Comparison of ENCODE assay signal across 25 cellular contexts in genomic region chr18:78526275-78526674, GRCh38.
"Had no signal": no experiment of that assay in that cellular context is flagged by ENCODE, and none has a peak within 500 bp of the region (broad histone marks: within the 10 kb centered on the region; RNA-seq: fewer than 3 reads in every experiment).

No MANE protein-coding gene starts in this region.

- H3K9me3 ChIP-seq: pancreas, prostate gland, sigmoid colon, tibial nerve, uterus had no signal

- H3K4me3 Mint-ChIP-seq: naive thymus-derived CD4-positive, alpha-beta T cell; natural killer cell treated with Interleukin-12 subunit alpha and Interleukin-12 subunit beta and Interleukin-15 and Interleukin-18, amount 100 ng/mL, for 72 hours; stimulated activated effector memory CD8-positive, alpha-beta T cell treated with anti-CD3 and anti-CD28 coated beads, Interleukin-12 subunit alpha, Interleukin-12 subunit beta, amount 100 ng/mL, for 72 hours; stimulated activated naive CD8-positive, alpha-beta T cell treated with anti-CD3 and anti-CD28 coated beads, Interleukin-15, amount 100 ng/mL, for 72 hours; type B pancreatic cell had no signal

- H3K27me3 ChIP-seq: hepatocyte, tibial nerve, uterus had no signal

- H3K36me3 Mint-ChIP-seq: naive thymus-derived CD4-positive, alpha-beta T cell; natural killer cell treated with Interleukin-12 subunit alpha and Interleukin-12 subunit beta and Interleukin-15 and Interleukin-18, amount 100 ng/mL, for 72 hours; stimulated activated effector memory CD8-positive, alpha-beta T cell treated with anti-CD3 and anti-CD28 coated beads, Interleukin-12 subunit alpha, Interleukin-12 subunit beta, amount 100 ng/mL, for 72 hours; type B pancreatic cell had no signal

- H3K9me3 Mint-ChIP-seq: natural killer cell treated with Interleukin-12 subunit alpha and Interleukin-12 subunit beta and Interleukin-15 and Interleukin-18, amount 100 ng/mL, for 72 hours; stimulated activated effector memory CD8-positive, alpha-beta T cell treated with anti-CD3 and anti-CD28 coated beads, Interleukin-12 subunit alpha, Interleukin-12 subunit beta, amount 100 ng/mL, for 72 hours; stimulated activated naive CD8-positive, alpha-beta T cell treated with anti-CD3 and anti-CD28 coated beads, Interleukin-15, amount 100 ng/mL, for 72 hours; type B pancreatic cell had no signal

- H3K36me3 ChIP-seq: pancreas, prostate gland, sigmoid colon, spleen, tibial nerve, uterus had no signal

- DNase-seq: kidney glomerular epithelial cell; left cardiac atrium; mesendoderm; mucosa of descending colon; naive thymus-derived CD4-positive, alpha-beta T cell; nucleus accumbens; pancreas; retina; right cardiac atrium; sigmoid colon; small intestine; spleen; stimulated activated CD4-positive, alpha-beta T cell treated with anti-CD3 and anti-CD28 coated beads, Interleukin-4, amount 100 ng/mL, for 24 hours; stimulated activated naive CD4-positive, alpha-beta T cell treated with Interleukin-2 at 50 U/mL for 16 hours; stimulated activated naive CD8-positive, alpha-beta T cell treated with anti-CD3 and anti-CD28 coated beads, Interleukin-15, amount 100 ng/mL, for 72 hours; substantia nigra; uterus had no signal

- ATAC-seq: left lobe of liver; mucosa of descending colon; naive thymus-derived CD4-positive, alpha-beta T cell; natural killer cell treated with Interleukin-12 subunit alpha and Interleukin-12 subunit beta and Interleukin-15 and Interleukin-18, amount 100 ng/mL, for 72 hours; stimulated activated effector memory CD8-positive, alpha-beta T cell treated with anti-CD3 and anti-CD28 coated beads, Interleukin-12 subunit alpha, Interleukin-12 subunit beta, amount 100 ng/mL, for 72 hours; stimulated activated naive CD8-positive, alpha-beta T cell treated with anti-CD3 and anti-CD28 coated beads, Interleukin-15, amount 100 ng/mL, for 72 hours had no signal

- H3K27ac Mint-ChIP-seq: naive thymus-derived CD4-positive, alpha-beta T cell; natural killer cell treated with Interleukin-12 subunit alpha and Interleukin-12 subunit beta and Interleukin-15 and Interleukin-18, amount 100 ng/mL, for 72 hours; stimulated activated effector memory CD8-positive, alpha-beta T cell treated with anti-CD3 and anti-CD28 coated beads, Interleukin-12 subunit alpha, Interleukin-12 subunit beta, amount 100 ng/mL, for 72 hours; stimulated activated naive CD8-positive, alpha-beta T cell treated with anti-CD3 and anti-CD28 coated beads, Interleukin-15, amount 100 ng/mL, for 72 hours; type B pancreatic cell had no signal

- H3K4me1 Mint-ChIP-seq: naive thymus-derived CD4-positive, alpha-beta T cell; stimulated activated effector memory CD8-positive, alpha-beta T cell treated with anti-CD3 and anti-CD28 coated beads, Interleukin-12 subunit alpha, Interleukin-12 subunit beta, amount 100 ng/mL, for 72 hours; stimulated activated naive CD8-positive, alpha-beta T cell treated with anti-CD3 and anti-CD28 coated beads, Interleukin-15, amount 100 ng/mL, for 72 hours had no signal

- H3K4me1 ChIP-seq: prostate gland, sigmoid colon, spleen, uterus had no signal

- H3K27ac ChIP-seq: hepatocyte, prostate gland, tibial nerve, uterus had no signal

- H3K4me3 ChIP-seq: hepatocyte, lung, mucosa of descending colon, pancreas, prostate gland, sigmoid colon, spleen, tibial nerve, uterus had no signal
